ENCODE assay signal across 1 cellular context in genomic region chr3:56248021-56248420, GRCh38.
TF ChIP-seq lines count a peak whose summit lies in the region.

No MANE protein-coding gene starts in this region.

TF ChIP-seq in GM23338, 12 proteins besides CTCF, POLR2A, EP300 and RAD21 (continued from another document):
- TF ChIP-seq REST (IDR thresholded peaks at IDR 0.05; ENCODE audit: unreplicated experiment), result no peak
- no peak for TF ChIP-seq CREB1 (CRISPR knock-in tag; IDR thresholded peaks at IDR 0.05; ENCODE audit: low read depth)
- TF ChIP-seq EZH2phosphoT487 (IDR thresholded peaks at IDR 0.05; ENCODE audit: unreplicated experiment), result no peak
- no peak for TF ChIP-seq ZNF114 (CRISPR knock-in tag; IDR thresholded peaks at IDR 0.05)
- no peak for TF ChIP-seq NANOG (IDR thresholded peaks at IDR 0.05; ENCODE audit: borderline replicate concordance)
- TF ChIP-seq ETS1 (IDR thresholded peaks at IDR 0.05), result no peak
- TF ChIP-seq EZH2 (IDR thresholded peaks at IDR 0.05; ENCODE audit: low read depth, unreplicated experiment), result no peak
